ENCODE assay signal across 24 cellular contexts in genomic region chr15:57307527-57308193, GRCh38.
DNase-seq lines count a peak whose midpoint lies in the region; ATAC-seq and TF ChIP-seq lines count a peak whose summit lies in the region.
"Had no signal": no experiment of that assay in that cellular context is flagged by ENCODE, and none has a peak within 500 bp of the region (broad histone marks: within the 10 kb centered on the region; RNA-seq: fewer than 3 reads in every experiment).

No MANE protein-coding gene starts in this region.

- H3K36me3 ChIP-seq in PC-3 (ENCODE audit: low read depth, low read length) = no peaks in the 10 kb centered on the region; the same call in 1 of the 2 replicates
- H3K36me3 ChIP-seq in prostate gland = no peaks in the 10 kb centered on the region
- H3K36me3 ChIP-seq: ascending aorta; BLaER1 treated with 17β-estradiol and CSF1 and Interleukin-3, amounts not matched to agents 10 nM and 100 nM had no signal

- ATAC-seq in PC-3 = peak; percentile 68
- ATAC-seq in activated CD8-positive, alpha-beta memory T cell treated with anti-CD3 and anti-CD28 coated beads, Interleukin-2, amount 10 ng/mL, durations not matched to agents 7 days and 5 days = no peak
- ATAC-seq: activated CD4-positive, CD25-positive, alpha-beta regulatory T cell treated with anti-CD3 and anti-CD28 coated beads, Interleukin-2, amount 50 U/mL, for 24 hours had no signal

- TF ChIP-seq POLR2A in prostate gland (IDR thresholded peaks at IDR 0.05) = no peak

- no peak overlapping the region for H3K9ac ChIP-seq in PC-3 (ENCODE audit: low read length)

- intact Hi-C loops in PC-3 (cut with micrococcal nuclease) = loop anchor here (1.0 to 10.0 kb wide), 4 partner anchors 90 to 815 kb away; no protein-coding TSS in a partner anchor
- intact Hi-C loops in prostate gland (cut with DNase I) = loop anchor here (2.0 to 10.0 kb wide), 4 partner anchors 93 to 815 kb away; partner anchors contain the start of gene TCF12
- intact Hi-C loops in CD14-positive monocyte (cut with micrococcal nuclease) = loop anchor here (2.0 to 5.0 kb wide), 2 partner anchors 159 to 485 kb away; no protein-coding TSS in a partner anchor

- POLR2A ChIA-PET in PC-3 (lab: Charles Lee; ENCODE audit: unreplicated experiment) = no interaction called here

- H3K27me3 ChIP-seq in PC-3 (ENCODE audit: low read length) = no peaks in the 10 kb centered on the region
- no peaks in the 10 kb centered on the region for H3K27me3 ChIP-seq in prostate gland (replicated peaks; ENCODE audit: insufficient read depth)
- H3K27me3 ChIP-seq: ascending aorta; BLaER1 treated with 17β-estradiol and CSF1 and Interleukin-3, amounts not matched to agents 10 nM and 100 nM had no signal

- peaks cover 12% of the 10 kb centered on the region for H3K4me1 ChIP-seq in PC-3 (ENCODE audit: insufficient read depth, low read length)
- peaks cover 10% of the 10 kb centered on the region for H3K4me1 ChIP-seq in prostate gland (replicated peaks)

- no peaks in the 10 kb centered on the region for H3K79me2 ChIP-seq in PC-3 (ENCODE audit: low read length)

- TF ChIP-seq CTCF in PC-3 (conservative IDR thresholded peaks at IDR 0.05; ENCODE audit: low read depth, low read length) (no peak), prostate gland (IDR thresholded peaks at IDR 0.05) (no peak), CD14-positive monocyte (IDR thresholded peaks at IDR 0.05) (no peak)

- no peaks in the 10 kb centered on the region for H3K9me3 Mint-ChIP-seq in CD14-positive monocyte
- H3K9me3 Mint-ChIP-seq in activated CD8-positive, alpha-beta memory T cell treated with anti-CD3 and anti-CD28 coated beads, Interleukin-2, amount 10 ng/mL, durations not matched to agents 7 days and 5 days (ENCODE audit: low read depth) = no peaks in the 10 kb centered on the region
- H3K9me3 Mint-ChIP-seq: naive thymus-derived CD4-positive, alpha-beta T cell had no signal

- CTCF ChIA-PET in PC-3 (lab: Charles Lee) = no interaction called here
- CTCF ChIA-PET in activated CD8-positive, alpha-beta memory T cell treated with anti-CD3 and anti-CD28 coated beads, Interleukin-2, amount 10 ng/mL, durations not matched to agents 7 days and 5 days (lab: Charles Lee) = interaction anchor here (1.3 to 3.3 kb wide), 5 partner anchors 33 to 811 kb away, joined by 4 to 47 read pairs (median 5); no protein-coding TSS in a partner anchor

- H3K4me1 Mint-ChIP-seq in CD14-positive monocyte = peaks cover 35% of the 10 kb centered on the region
- H3K4me1 Mint-ChIP-seq in activated CD8-positive, alpha-beta memory T cell treated with anti-CD3 and anti-CD28 coated beads, Interleukin-2, amount 10 ng/mL, durations not matched to agents 7 days and 5 days = peaks cover 3% of the 10 kb centered on the region

- no peaks in the 10 kb centered on the region for H3K9me3 ChIP-seq in PC-3 (ENCODE audit: low read length)
- no peaks in the 10 kb centered on the region for H3K9me3 ChIP-seq in prostate gland
- H3K9me3 ChIP-seq: ascending aorta; BLaER1 treated with 17β-estradiol and CSF1 and Interleukin-3, amounts not matched to agents 10 nM and 100 nM; psoas muscle had no signal

- DNase-seq in NCI-H1105 treated with DMSO at 0.1 percent for 48 hours (lab: John Stamatoyannopoulos, UW) (peak; percentile 20), NCI-H1105 (lab: John Stamatoyannopoulos, UW) (no peak), PC-3 (peak; percentile 53), fibroblast of gingiva (ENCODE audit: low read depth) (peak; percentile 85), prostate gland (ENCODE audit: low spot score) (no peak), CD14-positive monocyte (ENCODE audit: low spot score) (no peak), activated gamma-delta T cell (lab: John Stamatoyannopoulos, UW) (no peak)
- no peak for DNase-seq in activated CD8-positive, alpha-beta memory T cell treated with anti-CD3 and anti-CD28 coated beads, Interleukin-2, amount 10 ng/mL, durations not matched to agents 7 days and 5 days
- DNase-seq: 8988T; activated CD8-positive, alpha-beta memory T cell treated with anti-CD3 and anti-CD28 coated beads, Interleukin-2, amount 50 U/mL, for 4 hours; activated naive CD4-positive, alpha-beta T cell treated with Interleukin-2 at 50 U/mL for 16 hours; DND-41; GOT3; naive thymus-derived CD4-positive, alpha-beta T cell; NCI-H2081 treated with DMSO at 0.1 percent for 48 hours; psoas muscle; SHP77 treated with DMSO at 0.1 percent for 48 hours; stimulated activated naive CD4-positive, alpha-beta T cell treated with Interleukin-2 at 50 U/mL for 16 hours; T-helper 2 cell had no signal

- H3F3A ChIP-seq in PC-3 (ENCODE audit: low read length, unreplicated experiment) = no peaks in the 10 kb centered on the region

- H3K4me3 Mint-ChIP-seq in CD14-positive monocyte = no peak overlapping the region
- no peak overlapping the region for H3K4me3 Mint-ChIP-seq in activated CD8-positive, alpha-beta memory T cell treated with anti-CD3 and anti-CD28 coated beads, Interleukin-2, amount 10 ng/mL, durations not matched to agents 7 days and 5 days

- H3K4me2 ChIP-seq in PC-3 (ENCODE audit: low read length) = peak overlapping the region; percentile 85

- no TSS peak for BruUV-seq in PC-3 (replicated peaks; lab: Mats Ljungman, UMichigan)

- H3K27me3 Mint-ChIP-seq in CD14-positive monocyte (ENCODE audit: low read depth in 3 of 3) = peaks cover 2 to 3% (median 3%) of the 10 kb centered on the region in 3 donors
- peaks cover 8% of the 10 kb centered on the region for H3K27me3 Mint-ChIP-seq in activated CD8-positive, alpha-beta memory T cell treated with anti-CD3 and anti-CD28 coated beads, Interleukin-2, amount 10 ng/mL, durations not matched to agents 7 days and 5 days

- no peak overlapping the region for H3K27ac Mint-ChIP-seq in CD14-positive monocyte
- H3K27ac Mint-ChIP-seq in activated CD8-positive, alpha-beta memory T cell treated with anti-CD3 and anti-CD28 coated beads, Interleukin-2, amount 10 ng/mL, durations not matched to agents 7 days and 5 days = no peak overlapping the region
- H3K27ac Mint-ChIP-seq: naive thymus-derived CD4-positive, alpha-beta T cell had no signal

- 46% methylated on average over 13 of the region's 13 CpGs for WGBS in prostate gland

- no peaks in the 10 kb centered on the region for H4K20me1 ChIP-seq in PC-3 (ENCODE audit: low read length)
- H4K20me1 ChIP-seq: BLaER1 treated with 17β-estradiol and CSF1 and Interleukin-3, amounts not matched to agents 10 nM and 100 nM had no signal

- H3K27ac ChIP-seq in PC-3 (ENCODE audit: low read length) = no peak overlapping the region
- H3K27ac ChIP-seq in prostate gland = peak overlapping the region; percentile 65 to 79
- H3K27ac ChIP-seq: ascending aorta, coronary artery, epithelial cell of prostate, psoas muscle had no signal

- no peaks in the 10 kb centered on the region for H3K36me3 Mint-ChIP-seq in CD14-positive monocyte
- H3K36me3 Mint-ChIP-seq in activated CD8-positive, alpha-beta memory T cell treated with anti-CD3 and anti-CD28 coated beads, Interleukin-2, amount 10 ng/mL, durations not matched to agents 7 days and 5 days = no peaks in the 10 kb centered on the region
- H3K36me3 Mint-ChIP-seq: naive thymus-derived CD4-positive, alpha-beta T cell had no signal

- H2AFZ ChIP-seq in PC-3 (ENCODE audit: low read length) = peak overlapping the region; percentile 71; the same call in 1 of the 2 replicates

- no peak overlapping the region for H3K4me3 ChIP-seq in PC-3 (ENCODE audit: low read length)
- H3K4me3 ChIP-seq in prostate gland = no peak overlapping the region

- no peaks in the 10 kb centered on the region for H3K9me2 ChIP-seq in PC-3 (replicated peaks; ENCODE audit: low read length)

Comparison
In these comparisons a context has a peak if more than half of its experiments do, and no peak if none do; other contexts are left out.
1. DNase-seq: peak in NCI-H1105 treated with DMSO at 0.1 percent for 48 hours (single experiment), PC-3 (single experiment) and fibroblast of gingiva (single experiment); none in NCI-H1105 (single experiment), prostate gland (single experiment), CD14-positive monocyte (single experiment), activated gamma-delta T cell (single experiment) and activated CD8-positive, alpha-beta memory T cell treated with anti-CD3 and anti-CD28 coated beads, Interleukin-2, amount 10 ng/mL, durations not matched to agents 7 days and 5 days (single experiment).